ENCODE assay signal across 8 cellular contexts in the genomic region with DNA sequence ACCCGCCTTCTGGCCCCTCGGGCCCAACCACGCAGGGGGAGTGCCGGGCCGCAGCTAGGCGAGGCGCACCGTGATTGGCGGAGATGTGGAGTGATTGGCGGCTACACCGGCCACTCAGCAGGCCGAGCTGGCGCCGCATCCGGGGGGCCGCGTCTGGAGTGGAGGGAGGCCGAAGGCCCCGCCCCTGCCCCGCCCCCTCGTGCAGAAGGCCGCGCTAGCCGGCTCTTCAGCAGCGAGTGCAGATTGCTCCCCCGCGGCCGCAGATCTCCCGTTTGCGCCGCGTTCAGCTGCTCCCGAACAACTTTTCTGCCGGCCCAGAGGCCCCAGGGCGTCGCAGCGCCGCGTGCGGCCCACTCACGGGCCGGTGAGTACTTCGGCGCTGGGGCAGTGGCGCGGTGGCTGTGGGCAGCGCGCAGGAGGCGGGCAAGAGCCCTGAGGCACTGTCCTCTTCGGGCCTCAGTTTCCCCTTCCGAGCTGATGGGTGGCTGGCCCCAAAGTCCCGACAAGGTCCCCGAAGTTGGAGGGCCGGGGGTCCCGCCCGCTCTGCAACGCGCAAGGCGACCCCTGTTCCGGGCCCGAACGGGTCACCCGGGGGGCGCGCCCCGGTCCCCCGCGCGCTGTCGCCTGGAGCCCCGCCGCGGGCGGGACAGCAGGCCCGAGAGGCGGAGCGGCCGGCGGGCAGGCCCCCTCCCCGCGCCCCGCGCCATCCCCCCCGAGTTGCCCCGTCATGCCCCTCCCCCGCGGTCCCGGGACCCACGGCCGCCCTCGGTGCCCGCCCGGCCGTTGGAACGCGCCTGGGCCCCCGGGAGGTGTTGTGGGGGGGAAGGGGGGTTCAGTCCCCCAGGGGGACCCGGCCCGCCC. TPM values are rescaled to one million over a fixed set of nuclear protein-coding genes. Genes with fewer than 3 reads are reported as not detected.
A peak's percentile ranks its signal among the peaks of the same experiment; 100 is the strongest.
DNase-seq lines count a peak whose midpoint lies in the region; TF ChIP-seq lines count a peak whose summit lies in the region.

Gene WFS1, plus strand, starts transcription at position 200 of the 861 bp plus-strand sequence. CDS start 7,606 bp downstream, outside the sequence.

- H3K4me1 ChIP-seq in osteoblast (ENCODE audit: insufficient read depth, low read length), result peaks cover 42% of the 10 kb centered on the region

- peak within 1 kb of the TSS; percentile 41 for H3K27ac ChIP-seq in osteoblast (ENCODE audit: low read depth, low read length)
- peak within 1 kb of the TSS; percentile 71 for H3K27ac ChIP-seq in temporal lobe (ENCODE audit: low read depth, low read length)

- TF ChIP-seq CTCF in HFF-Myc (IDR thresholded peaks at IDR 0.05; ENCODE audit: low read depth, low read length, missing control alignments) (no peak), osteoblast (IDR thresholded peaks at IDR 0.05; ENCODE audit: extremely low read depth, low read depth, low read length) (no peak)

- H3K36me3 ChIP-seq in osteoblast (ENCODE audit: insufficient read depth, low read length), result no peaks in the 10 kb centered on the region

- DNase-seq in GM04504 (ENCODE audit: low read depth) (peak; percentile 96), HFF-Myc (ENCODE audit: extremely low read depth, low read depth) (peak; percentile 89), NCI-H1048 (lab: John Stamatoyannopoulos, UW) (peak; percentile 92), SKM-1 treated with dmso at 0.1 percent for 144 hours (lab: John Stamatoyannopoulos, UW; ENCODE audit: unreplicated experiment) (peak; percentile 65), head of caudate nucleus (peak; percentile 95 to 99 (median 99)), osteoblast (ENCODE audit: insufficient read length, low spot score, missing footprints) (peak; percentile 100)
- peak; percentile 95 for DNase-seq in activated naive CD8-positive, alpha-beta T cell treated with anti-CD3 and anti-CD28 coated beads, Interleukin-2, amount 50 U/mL, for 16 hours (ENCODE audit: low read depth, low spot score)

- H3K4me2 ChIP-seq in osteoblast (ENCODE audit: insufficient read depth, low read length), result peak within 1 kb of the TSS; percentile 91

- H3K79me2 ChIP-seq in osteoblast (ENCODE audit: insufficient read depth, low read length), result peaks cover 7% of the 10 kb centered on the region

- no peaks in the 10 kb centered on the region for H3K9me3 ChIP-seq in osteoblast (ENCODE audit: low read depth, low read length)

- peak within 1 kb of the TSS; percentile 94 for H2AFZ ChIP-seq in osteoblast (ENCODE audit: low read length)

- intact Hi-C loops in head of caudate nucleus (cut with DNase I), result loop anchor here (10.0 kb wide), 1 partner anchor 205 kb away; the partner anchor contains the start of gene PPP2R2C

- H4K20me1 ChIP-seq in osteoblast (ENCODE audit: insufficient read depth, low read length), result peaks cover 32% of the 10 kb centered on the region

- H3K4me3 ChIP-seq in HFF-Myc (replicated peaks; ENCODE audit: low read depth, low read length), result peak within 1 kb of the TSS; percentile 78
- H3K4me3 ChIP-seq in osteoblast (ENCODE audit: insufficient read depth, low read length), result peak within 1 kb of the TSS; percentile 87

- peaks cover 15% of the 10 kb centered on the region for H3K27me3 ChIP-seq in osteoblast (ENCODE audit: insufficient read depth, low read length)

RNA-seq across cellular contexts. Expression of gene WFS1, which starts in this region (rescaled TPM):
- total RNA-seq in osteoblast (12.1 and 17.0 TPM in 2 replicates), temporal lobe (4.9 TPM)

Comparison
In these comparisons a context has a peak if more than half of its experiments do, and no peak if none do; other contexts are left out.
1. Peak in every context shown above with its lines: DNase-seq, H3K4me3 ChIP-seq and H3K27ac ChIP-seq.